22 cellular contexts compared by ENCODE assay signal in the genomic region with DNA sequence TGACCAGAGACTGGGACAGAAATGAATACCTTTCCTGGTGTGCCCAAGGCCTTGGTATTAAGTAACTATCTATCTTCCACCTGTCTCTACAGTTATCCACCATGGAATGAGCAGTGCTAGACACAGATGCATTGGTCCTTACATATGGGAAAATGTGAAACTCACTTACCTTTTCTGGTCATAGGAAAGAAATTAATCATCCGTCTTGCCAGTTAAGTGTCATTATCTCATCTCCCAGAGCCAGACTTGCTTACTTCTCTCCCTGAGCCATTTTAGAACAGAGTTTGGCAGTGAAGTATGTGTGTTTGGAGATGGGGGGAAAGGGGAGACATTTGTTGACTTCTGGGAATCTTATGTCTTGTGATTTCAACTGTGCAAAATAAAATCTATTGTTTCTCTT.
"Had no signal": no experiment of that assay in that cellular context is flagged by ENCODE, and none has a peak within 500 bp of the region (broad histone marks: within the 10 kb centered on the region; RNA-seq: fewer than 3 reads in every experiment).

No MANE protein-coding gene starts in this region.

- H3K4me1 Mint-ChIP-seq: mesothelial cell of epicardium; naive B cell; natural killer cell; nephron progenitor cell; stimulated activated naive B cell treated with anti-CD40 and anti-IgM and Interleukin-4, amounts not matched to agents 10 μg/mL and 1 μg/mL and 100 μg/mL, for 72 hours had no signal

- H3K4me3 Mint-ChIP-seq: mesothelial cell of epicardium; naive B cell; natural killer cell; nephron progenitor cell; neural progenitor cell; stimulated activated naive B cell treated with anti-CD40 and anti-IgM and Interleukin-4, amounts not matched to agents 10 μg/mL and 1 μg/mL and 100 μg/mL, for 72 hours had no signal

- H3K36me3 Mint-ChIP-seq: mesothelial cell of epicardium; naive B cell; neural progenitor cell; stimulated activated naive B cell treated with anti-CD40 and anti-IgM and Interleukin-4, amounts not matched to agents 10 μg/mL and 1 μg/mL and 100 μg/mL, for 72 hours had no signal

- ATAC-seq: natural killer cell; sciatic nerve; stimulated activated naive B cell treated with anti-CD40 and anti-IgM and Interleukin-4, amounts not matched to agents 10 μg/mL and 1 μg/mL and 100 μg/mL, for 72 hours; stimulated activated naive CD8-positive, alpha-beta T cell treated with anti-CD3 and anti-CD28 coated beads, Interleukin-15, Interleukin-2, amounts not matched to agents 100 U/mL and 50 U/mL, for 24 hours had no signal

- H3K9me3 Mint-ChIP-seq: mesothelial cell of epicardium, nephron progenitor cell, neural progenitor cell had no signal

- H3K27me3 Mint-ChIP-seq: naive B cell; progenitor cell of endocrine pancreas; stimulated activated naive B cell treated with anti-CD40 and anti-IgM and Interleukin-4, amounts not matched to agents 10 μg/mL and 1 μg/mL and 100 μg/mL, for 72 hours had no signal

- H3K27ac Mint-ChIP-seq: mesothelial cell of epicardium; naive B cell; natural killer cell; nephron progenitor cell; neural progenitor cell; progenitor cell of endocrine pancreas; stimulated activated naive B cell treated with anti-CD40 and anti-IgM and Interleukin-4, amounts not matched to agents 10 μg/mL and 1 μg/mL and 100 μg/mL, for 72 hours had no signal

- DNase-seq: islet precursor cell; left ventricle myocardium inferior; mesendoderm; naive B cell; natural killer cell; nephron progenitor cell; occipital lobe; stimulated activated CD4-positive, alpha-beta T cell treated with anti-CD3 and anti-CD28 coated beads, Interleukin-12 subunit alpha, Interleukin-12 subunit beta, amount 100 ng/mL, for 4 hours; stimulated activated CD4-positive, alpha-beta T cell treated with anti-CD3 and anti-CD28 coated beads, Interleukin-15, amount 100 ng/mL, for 24 hours; stimulated activated CD4-positive, alpha-beta T cell treated with anti-CD3 and anti-CD28 coated beads, Interleukin-2, amount 100 ng/mL, for 24 hours; stimulated activated CD4-positive, alpha-beta T cell treated with anti-CD3 and anti-CD28 coated beads, Interleukin-4, amount 100 ng/mL, for 1 hour; stimulated activated naive B cell treated with anti-CD40 and anti-IgM and Interleukin-4, amounts not matched to agents 10 μg/mL and 1 μg/mL and 100 μg/mL, for 72 hours; stimulated activated naive CD8-positive, alpha-beta T cell treated with anti-CD3 and anti-CD28 coated beads, Interleukin-15, Interleukin-2, amounts not matched to agents 100 U/mL and 50 U/mL, for 24 hours; stomach; testis; thyroid gland; transverse colon; upper lobe of left lung had no signal
